ENCODE assay signal across 24 cellular contexts in genomic region chr4:150049682-150050081, GRCh38. TPM values are rescaled to one million over a fixed set of nuclear protein-coding genes. Genes with fewer than 3 reads are reported as not detected.
A peak's percentile ranks its signal among the peaks of the same experiment; 100 is the strongest.
DNase-seq lines count a peak whose midpoint lies in the region; ATAC-seq and TF ChIP-seq lines count a peak whose summit lies in the region.
"Had no signal": no experiment of that assay in that cellular context is flagged by ENCODE, and none has a peak within 500 bp of the region (broad histone marks: within the 10 kb centered on the region; RNA-seq: fewer than 3 reads in every experiment).

No MANE protein-coding gene starts in this region.

- peak; percentile 31; the same call in 2 of the 3 replicates for ATAC-seq in SK-N-SH treated with all-trans-retinoic acid at 6 μM for 48 hours
- ATAC-seq in activated CD8-positive, alpha-beta T cell treated with anti-CD3 and anti-CD28 coated beads for 36 hours, result no peak
- ATAC-seq: A549, GM12878 had no signal

- no peaks in the 10 kb centered on the region for H3K9me3 Mint-ChIP-seq in activated CD8-positive, alpha-beta T cell treated with anti-CD3 and anti-CD28 coated beads for 36 hours
- H3K9me3 Mint-ChIP-seq: CD4-positive, alpha-beta memory T cell; CD8-positive, alpha-beta memory T cell had no signal

- no peaks in the 10 kb centered on the region for H3K36me3 ChIP-seq in BE2C
- H3K36me3 ChIP-seq: BLaER1 had no signal

- no peaks in the 10 kb centered on the region for H3K27me3 ChIP-seq in BE2C
- H3K27me3 ChIP-seq: BLaER1 had no signal

- peak; percentile 57 for DNase-seq in BE2C
- DNase-seq in SK-N-DZ (ENCODE audit: low spot score), result peak; percentile 24
- DNase-seq in NOMO-1 treated with DMSO at 0.1 percent for 48 hours (lab: John Stamatoyannopoulos, UW; ENCODE audit: unreplicated experiment), result no peak
- DNase-seq in activated CD8-positive, alpha-beta T cell treated with anti-CD3 and anti-CD28 coated beads for 36 hours, result no peak
- DNase-seq in NCI-H446 treated with DMSO at 0.1 percent for 48 hours (lab: John Stamatoyannopoulos, UW), result no peak
- DNase-seq: AML-193; C1 segment of cervical spinal cord; CD4-positive, alpha-beta memory T cell; CD4-positive, CD25-positive, alpha-beta regulatory T cell; CD8-positive, alpha-beta memory T cell; COR-L47; DMS 273 treated with DMSO at 0.1 percent for 48 hours; DMS153; DMS53; DMS79; DND-41; EL; GDM1 had no signal

- CTCF ChIA-PET in activated CD8-positive, alpha-beta T cell treated with anti-CD3 and anti-CD28 coated beads for 36 hours (lab: Charles Lee), result no interaction called here

- no peak overlapping the region for H3K4me3 ChIP-seq in BE2C (ENCODE audit: low read depth, low read length)
- H3K4me3 ChIP-seq: A549, BLaER1, GM12878 had no signal

- no peaks in the 10 kb centered on the region for H3K4me1 Mint-ChIP-seq in activated CD8-positive, alpha-beta T cell treated with anti-CD3 and anti-CD28 coated beads for 36 hours (ENCODE audit: low read depth)
- H3K4me1 Mint-ChIP-seq: B cell; CD14-positive monocyte; CD4-positive, alpha-beta memory T cell; CD4-positive, CD25-positive, alpha-beta regulatory T cell; CD8-positive, alpha-beta memory T cell had no signal

- peaks cover under 1% of the 10 kb centered on the region for H3K27me3 Mint-ChIP-seq in activated CD8-positive, alpha-beta T cell treated with anti-CD3 and anti-CD28 coated beads for 36 hours
- H3K27me3 Mint-ChIP-seq: CD4-positive, alpha-beta memory T cell had no signal

- no peaks in the 10 kb centered on the region for H3K36me3 Mint-ChIP-seq in activated CD8-positive, alpha-beta T cell treated with anti-CD3 and anti-CD28 coated beads for 36 hours (ENCODE audit: low read depth)
- H3K36me3 Mint-ChIP-seq: CD14-positive monocyte; CD4-positive, alpha-beta memory T cell; CD4-positive, CD25-positive, alpha-beta regulatory T cell; CD8-positive, alpha-beta memory T cell had no signal

- POLR2A ChIA-PET in activated CD8-positive, alpha-beta T cell treated with anti-CD3 and anti-CD28 coated beads for 36 hours (lab: Charles Lee), result no interaction called here

- H3K27ac Mint-ChIP-seq in activated CD8-positive, alpha-beta T cell treated with anti-CD3 and anti-CD28 coated beads for 36 hours, result no peak overlapping the region
- H3K27ac Mint-ChIP-seq: B cell; CD14-positive monocyte; CD4-positive, alpha-beta memory T cell; CD4-positive, CD25-positive, alpha-beta regulatory T cell; CD8-positive, alpha-beta memory T cell had no signal

- peaks cover 22% of the 10 kb centered on the region for H3K4me1 ChIP-seq in BE2C
- H3K4me1 ChIP-seq: BLaER1 had no signal

- no peak for TF ChIP-seq CTCF in BE2C (IDR thresholded peaks at IDR 0.05; ENCODE audit: low read depth, low read length)
- TF ChIP-seq CTCF in activated CD8-positive, alpha-beta T cell treated with anti-CD3 and anti-CD28 coated beads for 36 hours (IDR thresholded peaks at IDR 0.05), result no peak

- H3K9me3 ChIP-seq in BE2C, result no peaks in the 10 kb centered on the region
- H3K9me3 ChIP-seq: A549, BLaER1 had no signal

- intact Hi-C loops in activated CD8-positive, alpha-beta T cell treated with anti-CD3 and anti-CD28 coated beads for 36 hours (cut with micrococcal nuclease), result no loop called here

- H3K4me3 Mint-ChIP-seq in activated CD8-positive, alpha-beta T cell treated with anti-CD3 and anti-CD28 coated beads for 36 hours, result no peak overlapping the region
- H3K4me3 Mint-ChIP-seq: B cell; CD14-positive monocyte; CD4-positive, alpha-beta memory T cell; CD8-positive, alpha-beta memory T cell had no signal

TF ChIP-seq in SK-N-SH treated with all-trans-retinoic acid at 6 μM for 48 hours, 23 proteins besides CTCF, POLR2A, EP300 and RAD21:
- TF ChIP-seq PPARA (CRISPR knock-in tag; IDR thresholded peaks at IDR 0.05; ENCODE audit: borderline replicate concordance), result no peak
- peak; percentile 68 for TF ChIP-seq ISL1 (CRISPR knock-in tag; IDR thresholded peaks at IDR 0.05)

RNA-seq across cellular contexts. Expression of gene DCLK2, which starts 28.6 kb away (rescaled TPM):
- 6.8 TPM for polyA plus RNA-seq in BE2C (2012; ENCODE audit: insufficient read depth, insufficient read length, low read depth)
- 19.7 and 21.2 TPM in 2 replicates for polyA plus RNA-seq in SK-N-DZ (2014; cell fraction: cytosol; rRNA removed)
- polyA plus RNA-seq in SK-N-DZ (2014; cell fraction: nucleus; rRNA removed), result 13.4 and 18.4 TPM in 2 replicates
- not detected for total RNA-seq in activated CD8-positive, alpha-beta T cell treated with anti-CD3 and anti-CD28 coated beads for 36 hours
- total RNA-seq: CD4-positive, alpha-beta memory T cell; CD8-positive, alpha-beta memory T cell; GM12878 had no signal
- polyA plus RNA-seq: CD14-positive monocyte; CD4-positive, alpha-beta memory T cell; CD4-positive, CD25-positive, alpha-beta regulatory T cell; CD8-positive, alpha-beta memory T cell; GM12878 had no signal

Comparison
In these comparisons a context has a peak if more than half of its experiments do, and no peak if none do; other contexts are left out.
1. DNase-seq: peak in BE2C (single experiment) and SK-N-DZ (single experiment); none in NOMO-1 treated with DMSO at 0.1 percent for 48 hours (single experiment), activated CD8-positive, alpha-beta T cell treated with anti-CD3 and anti-CD28 coated beads for 36 hours (single experiment) and NCI-H446 treated with DMSO at 0.1 percent for 48 hours (single experiment).